Comparison of ENCODE assay signal across 32 cellular contexts in genomic region chr3:74593152-74593551, GRCh38. TPM values are rescaled to one million over a fixed set of nuclear protein-coding genes. Genes with fewer than 3 reads are reported as not detected.
"Had no signal": no experiment of that assay in that cellular context is flagged by ENCODE, and none has a peak within 500 bp of the region (broad histone marks: within the 10 kb centered on the region; RNA-seq: fewer than 3 reads in every experiment).

No MANE protein-coding gene starts in this region.

- H3K9me3 ChIP-seq: body of pancreas, breast epithelium had no signal

- H3K4me1 ChIP-seq: breast epithelium had no signal

- H3K4me3 ChIP-seq: body of pancreas, breast epithelium had no signal

- H3K36me3 ChIP-seq: brain microvascular endothelial cell, breast epithelium had no signal

- H3K27ac ChIP-seq: body of pancreas, brain microvascular endothelial cell, breast epithelium, VCaP had no signal

- H3K27me3 ChIP-seq: body of pancreas, brain microvascular endothelial cell, breast epithelium had no signal

- ATAC-seq: activated CD8-positive, alpha-beta T cell treated with anti-CD3 and anti-CD28 coated beads for 36 hours; activated naive CD4-positive, alpha-beta T cell treated with anti-CD3 and anti-CD28 coated beads, Interleukin-2, amount 50 U/mL, for 72 hours; activated T-cell treated with anti-CD3 and anti-CD28 coated beads, Interleukin-2, amount 50 U/mL, for 4 hours; activated T-cell treated with anti-CD3 and anti-CD28 coated beads, Interleukin-2, amount 50 U/mL, for 72 hours; activated T-helper 17 cell treated with anti-CD3 and anti-CD28 coated beads, Interleukin-2, amount 50 U/mL, for 72 hours; body of pancreas had no signal

- DNase-seq: activated B cell treated with CpG ODN at 0.5 μM for 24 hours; activated CD4-positive, alpha-beta memory T cell treated with anti-CD3 and anti-CD28 coated beads for 36 hours; activated CD4-positive, alpha-beta T cell treated with anti-CD3 and anti-CD28 coated beads for 4 hours; activated CD4-positive, alpha-beta T cell treated with anti-CD3 and anti-CD28 coated beads, Interleukin-2, amount 10 ng/mL, durations not matched to agents 24 days and 14 days; activated CD4-positive, alpha-beta T cell treated with anti-CD3 and anti-CD28 coated beads, Interleukin-2, amount 50 U/mL, for 1 hour; activated CD4-positive, alpha-beta T cell treated with anti-CD3 and anti-CD28 coated beads, Interleukin-2, amount 50 U/mL, for 4 hours; activated CD4-positive, CD25-positive, alpha-beta regulatory T cell treated with anti-CD3 and anti-CD28 coated beads, Interleukin-2, amount 50 U/mL, for 72 hours; activated CD8-positive, alpha-beta memory T cell treated with anti-CD3 and anti-CD28 coated beads, Interleukin-2, amount 50 U/mL, for 4 hours; activated CD8-positive, alpha-beta T cell treated with anti-CD3 and anti-CD28 coated beads for 36 hours; activated effector memory CD4-positive, alpha-beta T cell treated with anti-CD3 and anti-CD28 coated beads, Interleukin-2, amount 50 U/mL, for 16 hours; activated gamma-delta T cell treated with Interleukin-2 at 50 U/mL for 16 hours; activated naive CD4-positive, alpha-beta T cell; activated naive CD4-positive, alpha-beta T cell treated with anti-CD3 and anti-CD28 coated beads for 36 hours; activated naive CD4-positive, alpha-beta T cell treated with anti-CD3 and anti-CD28 coated beads, Interleukin-2, amount 50 U/mL, for 16 hours; activated naive CD8-positive, alpha-beta T cell treated with anti-CD3 and anti-CD28 coated beads for 36 hours; activated T-cell treated with anti-CD3 and anti-CD28 coated beads for 4 hours; activated T-cell treated with anti-CD3 and anti-CD28 coated beads, Interleukin-2, amount 50 U/mL, for 1 hour; activated T-cell treated with anti-CD3 and anti-CD28 coated beads, Interleukin-2, amount 50 U/mL, for 4 hours; activated T-cell treated with anti-CD3 and anti-CD28 coated beads, Interleukin-2, amount 50 U/mL, for 72 hours; aorta; body of pancreas; brain microvascular endothelial cell; central memory CD4-positive, alpha-beta T cell; T-helper 1 cell; T-helper 2 cell; T-helper 9 cell had no signal

RNA-seq across cellular contexts. Expression of gene CNTN3, which starts 21.3 kb away (rescaled TPM):
- total RNA-seq: activated B cell treated with CpG ODN at 0.5 μM for 24 hours; activated CD4-positive, alpha-beta memory T cell treated with anti-CD3 and anti-CD28 coated beads for 36 hours; activated CD4-positive, alpha-beta T cell treated with anti-CD3 and anti-CD28 coated beads, Interleukin-2, amount 10 ng/mL, durations not matched to agents 24 days and 14 days; activated CD8-positive, alpha-beta memory T cell treated with anti-CD3 and anti-CD28 coated beads for 36 hours; activated CD8-positive, alpha-beta T cell treated with anti-CD3 and anti-CD28 coated beads for 36 hours; activated naive CD4-positive, alpha-beta T cell treated with anti-CD3 and anti-CD28 coated beads for 36 hours; activated naive CD4-positive, alpha-beta T cell treated with anti-CD3 and anti-CD28 coated beads, Interleukin-2, amount 50 U/mL, for 72 hours; activated naive CD8-positive, alpha-beta T cell treated with anti-CD3 and anti-CD28 coated beads for 36 hours; activated T-cell treated with anti-CD3 and anti-CD28 coated beads, Interleukin-2, amount 50 U/mL, for 4 hours; activated T-cell treated with anti-CD3 and anti-CD28 coated beads, Interleukin-2, amount 50 U/mL, for 72 hours; activated T-helper 1 cell treated with anti-CD3 and anti-CD28 coated beads, Interleukin-12 subunit alpha, Interleukin-12 subunit beta, Interleukin-2, Interleukin-4 antibody, amounts not matched to agents 30 ng/mL and 10 ng/mL and 1 ng/mL, durations not matched to agents 14 hours and 24 hours and 36 hours; activated T-helper 17 cell treated with anti-CD3 and anti-CD28 coated beads, Interleukin-2, amount 50 U/mL, for 72 hours had no signal
